7 cellular contexts compared by ENCODE assay signal in genomic region chr17:63226720-63227119, GRCh38.
DNase-seq lines count a peak whose midpoint lies in the region; ATAC-seq, FAIRE-seq and TF ChIP-seq lines count a peak whose summit lies in the region.
"Not testable (repeated sequence)": the region's sequence is repeated elsewhere in the genome, so short reads cannot be mapped to it uniquely, and the experiment has no call there.

No MANE protein-coding gene starts in this region.

- H2BK120ac ChIP-seq in trophoblast cell (ENCODE audit: insufficient read depth, low read length, poor library complexity) = not testable (repeated sequence)

- not testable (repeated sequence) for H3K9me3 ChIP-seq in HEK293 (ENCODE audit: control insufficient read depth, insufficient read depth, low read depth, low read length); K562 (replicated peaks; ENCODE audit: control insufficient read depth, insufficient read depth, low read depth, low read length); HepG2 (ENCODE audit: low read length); trophoblast cell (ENCODE audit: insufficient read depth, low read depth, low read length)

- H3K18ac ChIP-seq in trophoblast cell (ENCODE audit: low read length) = not testable (repeated sequence)

- POLR2A ChIA-PET in HEK293 (lab: Yijun Ruan, JAX); K562 (lab: Yijun Ruan, JAX); HepG2 (lab: Yijun Ruan, JAX): not testable (repeated sequence)

- not testable (repeated sequence) for DNase-seq in K562 (ENCODE audit: extremely low read depth in 1 of 4, low spot score in 3 of 4); endothelial cell (ENCODE audit: low spot score); HepG2 (ENCODE audit: low spot score); trophoblast cell; urothelium cell line (ENCODE audit: low spot score)

- in situ Hi-C loops in K562 (cut with MboI); HepG2 (cut with HindIII; ENCODE audit: extremely low pct_ligation_motif_present, low pct_unique_long_range_greater_than_20kb): not testable (repeated sequence)

- not testable (repeated sequence) for FAIRE-seq in K562 (lab: Jason Lieb, UNC); HepG2 (lab: Jason Lieb, UNC)
- FAIRE-seq in urothelium cell line (lab: Jason Lieb, UNC) = peak; percentile 79

- H3K4me2 ChIP-seq in K562 (ENCODE audit: insufficient read depth, low read length); HepG2 (ENCODE audit: low read depth, low read length); trophoblast cell (ENCODE audit: low read length): not testable (repeated sequence)

- not testable (repeated sequence) for H3K4me1 Mint-ChIP-seq in endothelial cell (ENCODE audit: unreplicated experiment)

- not testable (repeated sequence) for H3K27me3 ChIP-seq in K562 (ENCODE audit: control insufficient read depth in 2 of 2, insufficient read depth in 2 of 2, low read length in 2 of 2); HepG2 (ENCODE audit: control insufficient read depth in 1 of 2, insufficient read depth in 2 of 2, low read length in 2 of 2); trophoblast cell (ENCODE audit: insufficient read depth, low read length)

- ATAC-seq in SK-N-SH treated with all-trans-retinoic acid at 6 μM for 48 hours, K562, HepG2: not testable (repeated sequence)

- not testable (repeated sequence) for H2BK5ac ChIP-seq in trophoblast cell (ENCODE audit: low read depth, low read length, poor library complexity)

- H4K91ac ChIP-seq in trophoblast cell (ENCODE audit: low read depth, low read length) = not testable (repeated sequence)

- not testable (repeated sequence) for H3K9ac ChIP-seq in K562 (ENCODE audit: insufficient read depth in 1 of 2, low read depth in 2 of 2, low read length in 2 of 2); HepG2 (ENCODE audit: insufficient read depth, low read depth, low read length); trophoblast cell (ENCODE audit: low read length)

- H3K79me2 ChIP-seq in K562 (ENCODE audit: control insufficient read depth, insufficient read depth, low read length); HepG2 (ENCODE audit: insufficient read depth, low read length); trophoblast cell (ENCODE audit: control insufficient read depth, insufficient read depth, low read length, poor library complexity): not testable (repeated sequence)

- H3K23ac ChIP-seq in trophoblast cell (ENCODE audit: low read length) = not testable (repeated sequence)

- CTCF ChIA-PET in HEK293 (lab: Yijun Ruan, JAX) = interaction anchor here (0.7 kb wide), 1 partner anchor 8 kb away, joined by 3 read pairs; no protein-coding TSS in a partner anchor
- CTCF ChIA-PET in K562 (lab: Yijun Ruan, JAX; ENCODE audit: low intra/inter-chr PET ratio); HepG2 (lab: Yijun Ruan, JAX; ENCODE audit: low intra/inter-chr PET ratio, low total read pairs): not testable (repeated sequence)

- H3K36me3 ChIP-seq in HEK293 (ENCODE audit: control insufficient read depth in 2 of 2, insufficient read depth in 1 of 2, low read length in 2 of 2); K562 (ENCODE audit: control insufficient read depth, insufficient read depth, low read length); HepG2 (replicated peaks in 1 of 2; ENCODE audit: control insufficient read depth in 1 of 2, insufficient read depth in 2 of 2, low read length in 2 of 2); trophoblast cell (ENCODE audit: control insufficient read depth in 1 of 2, insufficient read depth in 2 of 2, low read length in 2 of 2): not testable (repeated sequence)

- H3K4me3 Mint-ChIP-seq in endothelial cell (ENCODE audit: unreplicated experiment) = peak overlapping the region; percentile 56

- H4K8ac ChIP-seq in trophoblast cell (ENCODE audit: low read depth, low read length) = not testable (repeated sequence)

- not testable (repeated sequence) for H3K36me3 Mint-ChIP-seq in endothelial cell (ENCODE audit: low read depth, unreplicated experiment)

- H3K4me3 ChIP-seq in HEK293 (ENCODE audit: low read depth, low read length); K562; HepG2 (replicated peaks in 1 of 3; ENCODE audit: insufficient read depth in 1 of 3, low read depth in 2 of 3, low read length in 3 of 3); trophoblast cell (ENCODE audit: low read depth, low read length): not testable (repeated sequence)

- peak overlapping the region; percentile 79 for H3K4ac ChIP-seq in trophoblast cell (ENCODE audit: low read depth, low read length)

- H4K12ac ChIP-seq in trophoblast cell (ENCODE audit: low read depth, low read length) = not testable (repeated sequence)

- H3K9me3 Mint-ChIP-seq in endothelial cell (ENCODE audit: unreplicated experiment) = not testable (repeated sequence)

- BruUV-seq in K562 (replicated peaks; lab: Mats Ljungman, UMichigan); HepG2 (replicated peaks; lab: Mats Ljungman, UMichigan): not testable (repeated sequence)

- H3K14ac ChIP-seq in trophoblast cell (ENCODE audit: low read length) = not testable (repeated sequence)

- H3K79me1 ChIP-seq in trophoblast cell (ENCODE audit: low read length) = not testable (repeated sequence)

- not testable (repeated sequence) for H3K27ac ChIP-seq in HEK293 (ENCODE audit: extremely low read depth, low read depth, low read length); K562 (ENCODE audit: extremely low read depth, low read depth, low read length); HepG2 (ENCODE audit: extremely low read length, insufficient read depth, low read length); trophoblast cell (ENCODE audit: low read depth, low read length)

- H2AFZ ChIP-seq in K562 (ENCODE audit: low read depth, low read length); HepG2 (ENCODE audit: low read length); trophoblast cell (ENCODE audit: insufficient read depth, low read length, poor library complexity): not testable (repeated sequence)

- not testable (repeated sequence) for H3K27me3 Mint-ChIP-seq in endothelial cell (ENCODE audit: unreplicated experiment)

- TF ChIP-seq CTCF in HEK293 (tag by site-specific recombination; IDR thresholded peaks at IDR 0.05); K562 (IDR thresholded peaks at IDR 0.05 in 2 of 3, conservative IDR thresholded peaks at IDR 0.05 in 1 of 3; ENCODE audit: insufficient read depth in 2 of 3, low read depth in 1 of 3, low read length in 3 of 3); endothelial cell (IDR thresholded peaks at IDR 0.05; ENCODE audit: unreplicated experiment); HepG2 (CRISPR knock-in tag; IDR thresholded peaks at IDR 0.05): not testable (repeated sequence)

- not testable (repeated sequence) for H3K27ac Mint-ChIP-seq in endothelial cell (ENCODE audit: unreplicated experiment)

- H3K9me1 ChIP-seq in K562 (ENCODE audit: control insufficient read depth, insufficient read depth, low read length) = not testable (repeated sequence)

- not testable (repeated sequence) for TF ChIP-seq POLR2A in K562 (conservative IDR thresholded peaks at IDR 0.05); HepG2 (IDR thresholded peaks at IDR 0.05; ENCODE audit: insufficient read depth in 1 of 2, low read depth in 2 of 2, low read length in 2 of 2)

- not testable (repeated sequence) for H3K4me1 ChIP-seq in HEK293 (ENCODE audit: control insufficient read depth, insufficient read depth, low read length); K562 (replicated peaks in 1 of 2; ENCODE audit: control insufficient read depth in 2 of 2, insufficient read depth in 2 of 2, low read length in 2 of 2); HepG2 (ENCODE audit: insufficient read depth, low read length); trophoblast cell (ENCODE audit: control insufficient read depth in 1 of 2, insufficient read depth in 2 of 2, low read length in 2 of 2)

- not testable (repeated sequence) for H2BK12ac ChIP-seq in trophoblast cell (ENCODE audit: low read length)

- not testable (repeated sequence) for TF ChIP-seq RAD21 in K562 (CRISPR knock-in tag; conservative IDR thresholded peaks at IDR 0.05 in 1 of 2, IDR thresholded peaks at IDR 0.05 in 1 of 2); HepG2 (CRISPR knock-in tag; IDR thresholded peaks at IDR 0.05)

- H4K20me1 ChIP-seq in K562 (replicated peaks; ENCODE audit: control insufficient read depth, insufficient read depth, low read length); HepG2 (ENCODE audit: insufficient read depth, low read length): not testable (repeated sequence)

- TF ChIP-seq EP300 in K562 (IDR thresholded peaks at IDR 0.05; ENCODE audit: low read length); HepG2 (IDR thresholded peaks at IDR 0.05; ENCODE audit: low read depth in 2 of 2, low read length in 2 of 2); HepG2 (CRISPR knock-in tag; IDR thresholded peaks at IDR 0.05; ENCODE audit: borderline replicate concordance): not testable (repeated sequence)

- H2AK5ac ChIP-seq in trophoblast cell (ENCODE audit: low read length) = not testable (repeated sequence)

- intact Hi-C loops in K562 (cut with micrococcal nuclease) = loop anchor here (10.0 kb wide), 1 partner anchor 178 kb away; no protein-coding TSS in a partner anchor
- intact Hi-C loops in HepG2 (cut with micrococcal nuclease; ENCODE audit: unreplicated experiment) = not testable (repeated sequence)

TF ChIP-seq in HEK293, 187 proteins besides CTCF, POLR2A, EP300 and RAD21 (continues in another document):
- TF ChIP-seq ZNF146 (tag by site-specific recombination; IDR thresholded peaks at IDR 0.05) = peak; percentile 92

TF ChIP-seq in SK-N-SH treated with all-trans-retinoic acid at 6 μM for 48 hours, 23 proteins besides CTCF, POLR2A, EP300 and RAD21:
- peak; percentile 94 for TF ChIP-seq ZNF8 (CRISPR knock-in tag; IDR thresholded peaks at IDR 0.05)

TF ChIP-seq in K562, 482 proteins besides CTCF, POLR2A, EP300 and RAD21:
- peak; percentile 83 for TF ChIP-seq ZNF146 (CRISPR knock-in tag; IDR thresholded peaks at IDR 0.05; ENCODE audit: unreplicated experiment)

TF ChIP-seq in HepG2, 621 proteins besides CTCF, POLR2A, EP300 and RAD21:
- peak; percentile 75 for TF ChIP-seq ATF7 (IDR thresholded peaks at IDR 0.05)
- not testable (repeated sequence) for TF ChIP-seq ATF7 (CRISPR knock-in tag; IDR thresholded peaks at IDR 0.05)
